Comparison of ENCODE assay signal across 23 cellular contexts in the genomic region with DNA sequence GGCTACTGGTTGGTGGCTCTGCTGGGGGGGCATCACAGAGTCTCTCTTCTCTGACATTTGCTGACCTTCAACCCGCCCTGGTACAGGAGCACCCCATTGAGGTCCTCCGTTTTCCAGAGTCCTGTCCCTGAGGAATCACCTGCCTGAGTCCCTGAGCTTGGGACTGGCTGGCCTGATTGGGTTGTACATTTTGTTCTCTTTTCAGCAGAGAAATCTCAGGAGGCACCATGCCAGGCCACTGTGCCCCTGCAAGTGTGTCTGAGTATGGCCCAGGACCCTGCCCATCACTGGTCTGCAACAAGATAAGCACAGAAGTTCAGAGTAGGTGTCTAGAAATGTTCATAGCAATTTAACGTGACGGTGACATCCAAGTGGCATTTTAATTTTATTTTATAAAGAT.
DNase-seq lines count a peak whose midpoint lies in the region; ATAC-seq, FAIRE-seq and TF ChIP-seq lines count a peak whose summit lies in the region.
"Had no signal": no experiment of that assay in that cellular context is flagged by ENCODE, and none has a peak within 500 bp of the region (broad histone marks: within the 10 kb centered on the region; RNA-seq: fewer than 3 reads in every experiment).

No MANE protein-coding gene starts in this region.

- no peaks in the 10 kb centered on the region for H3K9me2 ChIP-seq in SK-N-SH

- no peak overlapping the region for H3K56ac ChIP-seq in H1 (replicated peaks; ENCODE audit: insufficient read length, low read depth, low read length)
- H3K56ac ChIP-seq in mesendoderm (ENCODE audit: low read length): peak overlapping the region; percentile 58

- CTCF ChIA-PET in SK-N-SH (lab: Yijun Ruan, JAX) (interaction anchor here (1.7 to 1.8 kb wide), 2 partner anchors 97 to 288 kb away, joined by 4 to 6 read pairs; no protein-coding TSS in a partner anchor), H1 (lab: Charles Lee; ENCODE audit: partially characterized antibody) (interaction anchor here (1.5 kb wide), 1 partner anchor 100 kb away, joined by 4 read pairs; no protein-coding TSS in a partner anchor)

- H2AK5ac ChIP-seq in H1 (ENCODE audit: low read depth, low read length) (no peak overlapping the region), mesendoderm (ENCODE audit: low read length) (peak overlapping the region; percentile 34)

- H3K4me3 ChIP-seq in SK-N-SH (ENCODE audit: low read depth in 2 of 2, low read length in 1 of 2): no peak overlapping the region
- no peak overlapping the region for H3K4me3 ChIP-seq in H1 (ENCODE audit: extremely low read depth in 1 of 4, insufficient read depth in 2 of 4, low read depth in 3 of 4, low read length in 4 of 4)
- H3K4me3 ChIP-seq in mesendoderm (ENCODE audit: low read length): no peak overlapping the region
- H3K4me3 ChIP-seq in transverse colon: no peak overlapping the region
- no peak overlapping the region for H3K4me3 ChIP-seq in lower lobe of right lung
- H3K4me3 ChIP-seq: PC-9, SJSA1, tibial nerve had no signal

- peaks cover 29% of the 10 kb centered on the region for H3F3A ChIP-seq in SK-N-SH (replicated peaks; ENCODE audit: insufficient read depth)

- no peak overlapping the region for H3K14ac ChIP-seq in H1 (ENCODE audit: insufficient read length)

- TF ChIP-seq CTCF in SK-N-SH (IDR thresholded peaks at IDR 0.05): no peak
- no peak for TF ChIP-seq CTCF in H1 (IDR thresholded peaks at IDR 0.05; ENCODE audit: control extremely low read depth in 1 of 3, insufficient read depth in 1 of 3, low read depth in 1 of 3, low read length in 3 of 3)
- no peak for TF ChIP-seq CTCF in transverse colon (IDR thresholded peaks at IDR 0.05)
- TF ChIP-seq CTCF in lower lobe of right lung (IDR thresholded peaks at IDR 0.05): no peak

- H3K27ac ChIP-seq in SK-N-SH (ENCODE audit: low read depth in 2 of 2, low read length in 1 of 2) (peak overlapping the region; percentile 38 to 89; a peak in 3 of 4 replicates), H1 (ENCODE audit: low read depth, low read length) (no peak overlapping the region; the same call in 1 of the 2 replicates), mesendoderm (ENCODE audit: low read depth, low read length) (peak overlapping the region; percentile 11), transverse colon (peak overlapping the region; percentile 13 to 84 (median 73)), lower lobe of right lung (no peak overlapping the region)
- H3K27ac ChIP-seq: 22Rv1, HL-60, PC-9, SJSA1, WERI-Rb-1 had no signal

- no peak overlapping the region for H2BK12ac ChIP-seq in H1 (ENCODE audit: low read depth, low read length)

- H3K27me3 ChIP-seq in SK-N-SH (ENCODE audit: insufficient read depth): no peaks in the 10 kb centered on the region
- no peaks in the 10 kb centered on the region for H3K27me3 ChIP-seq in H1 (replicated peaks in 1 of 4; ENCODE audit: control insufficient read depth in 3 of 4, extremely low read depth in 1 of 4, insufficient read depth in 3 of 4, low read length in 3 of 4)
- no peaks in the 10 kb centered on the region for H3K27me3 ChIP-seq in mesendoderm (ENCODE audit: insufficient read depth, low read length, poor library complexity)
- H3K27me3 ChIP-seq in transverse colon: no peaks in the 10 kb centered on the region
- no peaks in the 10 kb centered on the region for H3K27me3 ChIP-seq in lower lobe of right lung (ENCODE audit: low read depth)
- H3K27me3 ChIP-seq: SJSA1, tibial nerve had no signal

- H3K4ac ChIP-seq in H1 (replicated peaks; ENCODE audit: insufficient read length, low read depth, low read length) (no peak overlapping the region), mesendoderm (ENCODE audit: low read depth, low read length) (peak overlapping the region; percentile 66)

- no peak overlapping the region for H4K8ac ChIP-seq in H1 (ENCODE audit: extremely low read depth, insufficient read depth, low read length)
- no peak overlapping the region for H4K8ac ChIP-seq in mesendoderm (ENCODE audit: low read depth, low read length)

- in situ Hi-C loops in transverse colon (cut with MboI; ENCODE audit: low pct_ligation_motif_present in 1 of 4, low pct_unique_long_range_greater_than_20kb in 1 of 4, low sequenced_read_pairs in 3 of 4): no loop called here

- intact Hi-C loops in transverse colon (cut with DNase I; ENCODE audit: low total_unique reads) (loop anchor here (5.0 kb wide), 1 partner anchor 36 kb away; no protein-coding TSS in a partner anchor), lower lobe of right lung (cut with DNase I) (no loop called here)

- H2BK120ac ChIP-seq in H1 (replicated peaks; ENCODE audit: low read depth, low read length) (no peak overlapping the region), mesendoderm (ENCODE audit: low read depth, low read length) (no peak overlapping the region)

- H3K9me3 ChIP-seq in SK-N-SH (no peaks in the 10 kb centered on the region), H1 (ENCODE audit: insufficient read depth in 2 of 2, low read depth in 1 of 2, low read length in 1 of 2) (no peaks in the 10 kb centered on the region), transverse colon (no peaks in the 10 kb centered on the region), lower lobe of right lung (no peaks in the 10 kb centered on the region)
- H3K9me3 ChIP-seq: SJSA1, tibial nerve had no signal

- H3K9ac ChIP-seq in SK-N-SH (no peak overlapping the region), H1 (replicated peaks in 1 of 4; ENCODE audit: extremely low read depth in 1 of 4, low read depth in 3 of 4, low read length in 3 of 4) (no peak overlapping the region), mesendoderm (ENCODE audit: low read length) (no peak overlapping the region)

- no peak overlapping the region for H3K4me2 ChIP-seq in SK-N-SH
- no peak overlapping the region for H3K4me2 ChIP-seq in H1 (ENCODE audit: insufficient read depth in 1 of 2, low read depth in 2 of 2, low read length in 2 of 2)
- no peak overlapping the region for H3K4me2 ChIP-seq in mesendoderm (ENCODE audit: low read length)
- H3K4me2 ChIP-seq: PC-9 had no signal

- TF ChIP-seq RAD21 in SK-N-SH (IDR thresholded peaks at IDR 0.05; ENCODE audit: low read length) (no peak), H1 (IDR thresholded peaks at IDR 0.05 in 1 of 2, conservative IDR thresholded peaks at IDR 0.05 in 1 of 2; ENCODE audit: low read depth in 2 of 2, low read length in 2 of 2) (no peak)

- H3K79me1 ChIP-seq in H1 (ENCODE audit: low read depth, low read length) (peaks cover 15% of the 10 kb centered on the region), mesendoderm (ENCODE audit: low read length) (peaks cover 28% of the 10 kb centered on the region)

- H2AFZ ChIP-seq in SK-N-SH (ENCODE audit: low read depth): no peak overlapping the region
- no peak overlapping the region for H2AFZ ChIP-seq in H1 (ENCODE audit: low read length)
- H2AFZ ChIP-seq: PC-9 had no signal

- FAIRE-seq in H1 (lab: Jason Lieb, UNC): no peak
- FAIRE-seq: endometrium, H54 had no signal

- H2BK20ac ChIP-seq in H1 (ENCODE audit: low read length): no peak overlapping the region

- H4K20me1 ChIP-seq in SK-N-SH (ENCODE audit: insufficient read depth): no peaks in the 10 kb centered on the region
- peaks cover 0 to 2% of the 10 kb centered on the region in 2 experiments for H4K20me1 ChIP-seq in H1 (replicated peaks in 1 of 2; ENCODE audit: control insufficient read depth in 1 of 2, insufficient read depth in 2 of 2, low read length in 2 of 2)

- peaks cover 27 to 69% of the 10 kb centered on the region in 2 experiments for H3K4me1 ChIP-seq in SK-N-SH (ENCODE audit: control insufficient read depth in 1 of 2, insufficient read depth in 2 of 2, low read depth in 1 of 2, low read length in 1 of 2)
- H3K4me1 ChIP-seq in H1 (replicated peaks in 1 of 4; ENCODE audit: control insufficient read depth in 3 of 4, insufficient read depth in 4 of 4, low read length in 3 of 4): peaks cover 0 to 14% (median 8%) of the 10 kb centered on the region in 4 experiments; a peak in 6 of 7 replicates
- peaks cover 3% of the 10 kb centered on the region for H3K4me1 ChIP-seq in mesendoderm (ENCODE audit: control insufficient read depth, low read depth, low read length)
- peaks cover 16 to 41% (median 23%) of the 10 kb centered on the region in 4 donors for H3K4me1 ChIP-seq in transverse colon
- peaks cover 24% of the 10 kb centered on the region for H3K4me1 ChIP-seq in lower lobe of right lung

- H2BK5ac ChIP-seq in H1 (ENCODE audit: low read depth, low read length): no peak overlapping the region; the same call in 1 of the 2 replicates
- H2BK5ac ChIP-seq in mesendoderm (ENCODE audit: low read length): no peak overlapping the region

- WGBS in SK-N-SH (ENCODE audit: low lambda C conversion rate): 96% methylated on average over 4 of the region's 4 CpGs
- WGBS in H1 (ENCODE audit: extremely low coverage in 1 of 2, insufficient coverage in 1 of 2, insufficient read length in 1 of 2, insufficient replicate concordance in 2 of 2, low coverage in 1 of 2, low lambda C conversion rate in 2 of 2, missing lambda C conversion rate in 1 of 2), 2 experiments: 88% methylated on average over 4 of the region's 4 CpGs; no CpG with 5 or more reads in 1 of the 2 experiments
- no CpG with 5 or more reads among the region's 4 CpGs for WGBS in mesendoderm (ENCODE audit: extremely low coverage, insufficient coverage, low lambda C conversion rate)
- 71 to 100% methylated on average over 2 to 3 of the region's 4 CpGs for whole genome bisulfite sequencing in transverse colon (ENCODE audit: low coverage in 1 of 2), 2 donors

- DNase-seq in SK-N-SH (no peak), H1 (ENCODE audit: low read depth in 1 of 2, low spot score in 2 of 2) (no peak), mesendoderm (no peak), transverse colon (no peak), lower lobe of right lung (no peak)
- no peak for DNase-seq in effector CD4-positive, alpha-beta T cell
- DNase-seq in NK-92 treated with Interleukin-12 subunit alpha and Interleukin-12 subunit beta, amount 100 ng/mL, for 24 hours (lab: John Stamatoyannopoulos, UW): no peak
- DNase-seq: activated CD8-positive, alpha-beta memory T cell treated with anti-CD3 and anti-CD28 coated beads, Interleukin-2, amount 50 U/mL, for 48 hours; activated naive CD8-positive, alpha-beta T cell treated with anti-CD3 and anti-CD28 coated beads for 36 hours; AML-193; Calu3; NCI-H226; PC-9; stimulated activated CD4-positive, alpha-beta T cell treated with anti-CD3 and anti-CD28 coated beads, Interleukin-4, amount 100 ng/mL, for 1 hour; stimulated activated naive CD4-positive, alpha-beta T cell treated with Interleukin-2 at 50 U/mL for 16 hours; WERI-Rb-1 had no signal

- TF ChIP-seq POLR2A in H1 (IDR thresholded peaks at IDR 0.05; ENCODE audit: control extremely low read depth in 1 of 2, low read depth in 2 of 2, low read length in 2 of 2): no peak
- no peak for TF ChIP-seq POLR2A in transverse colon (IDR thresholded peaks at IDR 0.05)

- H4K91ac ChIP-seq in H1 (replicated peaks; ENCODE audit: insufficient read length, low read length): no peak overlapping the region

- no peaks in the 10 kb centered on the region for H3K23me2 ChIP-seq in H1 (ENCODE audit: low read depth, low read length)

- POLR2A ChIA-PET in SK-N-SH (lab: Yijun Ruan, JAX): no interaction called here
- POLR2A ChIA-PET in H1 (lab: Charles Lee; ENCODE audit: partially characterized antibody): no interaction called here

- H2BK15ac ChIP-seq in H1 (ENCODE audit: low read length) (0 out of 2 replicates have a peak overlapping the region, but pooled peaks have one; percentile 46), mesendoderm (replicated peaks; ENCODE audit: low read depth) (no peak overlapping the region)

- H3K23ac ChIP-seq in H1 (ENCODE audit: insufficient read length) (no peak overlapping the region), mesendoderm (ENCODE audit: low read length) (no peak overlapping the region)

- TF ChIP-seq EP300 in SK-N-SH (IDR thresholded peaks at IDR 0.05; ENCODE audit: borderline replicate concordance in 1 of 2, low read depth in 1 of 2, low read length in 1 of 2) (no peak), H1 (IDR thresholded peaks at IDR 0.05; ENCODE audit: borderline replicate concordance in 1 of 2, low read depth in 2 of 2, low read length in 2 of 2) (no peak), transverse colon (IDR thresholded peaks at IDR 0.05; ENCODE audit: low read depth) (no peak)

- no peak overlapping the region for H4K5ac ChIP-seq in H1 (ENCODE audit: insufficient read length, low read depth, low read length)
- no peak overlapping the region for H4K5ac ChIP-seq in mesendoderm (ENCODE audit: low read length)

- H3K79me2 ChIP-seq in SK-N-SH (ENCODE audit: insufficient read depth): peaks cover 70% of the 10 kb centered on the region
- peaks cover 3 to 81% of the 10 kb centered on the region in 2 experiments for H3K79me2 ChIP-seq in H1 (ENCODE audit: control insufficient read depth in 1 of 2, insufficient read depth in 2 of 2, low read length in 2 of 2)
- peaks cover 68% of the 10 kb centered on the region for H3K79me2 ChIP-seq in mesendoderm (ENCODE audit: control insufficient read depth, insufficient read depth, low read length)

- H3K18ac ChIP-seq in H1 (ENCODE audit: extremely low read depth, low read length): no peak overlapping the region
- H3K18ac ChIP-seq in mesendoderm (ENCODE audit: low read length): peak overlapping the region; percentile 82

- ATAC-seq in SK-N-SH treated with all-trans-retinoic acid at 6 μM for 48 hours: no peak
- ATAC-seq in lower lobe of right lung: no peak

- H3K36me3 ChIP-seq in SK-N-SH (replicated peaks in 1 of 2; ENCODE audit: control insufficient read depth in 1 of 2, insufficient read depth in 2 of 2, low read length in 1 of 2) (no peaks in the 10 kb centered on the region), H1 (ENCODE audit: control insufficient read depth in 2 of 4, insufficient read depth in 4 of 4, low read length in 3 of 4) (no peaks in the 10 kb centered on the region), mesendoderm (ENCODE audit: control insufficient read depth, insufficient read depth, low read length) (no peaks in the 10 kb centered on the region), transverse colon (no peaks in the 10 kb centered on the region), lower lobe of right lung (no peaks in the 10 kb centered on the region)
- H3K36me3 ChIP-seq: SJSA1, WERI-Rb-1 had no signal

Comparison
In these comparisons a context has a peak if more than half of its experiments do, and no peak if none do; other contexts are left out.
1. H3K27ac ChIP-seq: peak in SK-N-SH (2 of 2), mesendoderm (single experiment) and transverse colon (4 of 4); none in H1 (single experiment) and lower lobe of right lung (single experiment).